ENCODE assay signal across 1 cellular context in genomic region chr14:53663709-53664108, GRCh38.
TF ChIP-seq lines count a peak whose summit lies in the region.

No MANE protein-coding gene starts in this region.

TF ChIP-seq in SK-N-SH, 30 proteins besides CTCF, POLR2A, EP300 and RAD21 (continued from another document):
- TF ChIP-seq REST (IDR thresholded peaks at IDR 0.05; ENCODE audit: low read depth, low read length): no peak
- no peak for TF ChIP-seq GATA2 (CRISPR knock-in tag; IDR thresholded peaks at IDR 0.05)
